Comparison of ENCODE assay signal across 13 cellular contexts in the genomic region with DNA sequence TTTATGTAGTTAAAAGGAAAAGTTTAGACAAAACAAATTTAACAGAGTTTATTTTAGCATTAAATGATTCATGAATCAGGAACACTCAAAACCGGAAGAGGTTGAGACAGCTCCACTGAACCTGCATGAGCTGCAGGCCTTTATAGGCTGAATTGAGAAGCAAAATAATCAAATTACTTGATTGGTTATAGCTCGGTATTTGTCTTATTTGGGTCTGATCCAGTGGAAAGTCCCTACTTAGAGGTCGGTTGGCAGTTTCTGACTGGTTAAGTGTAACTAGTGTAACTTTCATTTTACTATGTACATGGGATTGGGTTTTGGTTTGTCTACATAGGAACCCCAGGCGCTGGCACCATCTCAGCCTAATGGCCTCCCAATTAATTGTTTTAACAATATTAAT.
DNase-seq lines count a peak whose midpoint lies in the region; ATAC-seq, FAIRE-seq and TF ChIP-seq lines count a peak whose summit lies in the region.
"Had no signal": no experiment of that assay in that cellular context is flagged by ENCODE, and none has a peak within 500 bp of the region (broad histone marks: within the 10 kb centered on the region; RNA-seq: fewer than 3 reads in every experiment).

No MANE protein-coding gene starts in this region.

- no peaks in the 10 kb centered on the region for H3F3A ChIP-seq in PC-3 (ENCODE audit: low read length, unreplicated experiment)

- no peaks in the 10 kb centered on the region for H3K9me3 ChIP-seq in CD8-positive, alpha-beta memory T cell (ENCODE audit: low read length)
- H3K9me3 ChIP-seq in PC-3 (ENCODE audit: low read length): no peaks in the 10 kb centered on the region
- no peaks in the 10 kb centered on the region for H3K9me3 ChIP-seq in stomach
- H3K9me3 ChIP-seq: vagina had no signal

- H3K4me3 Mint-ChIP-seq in CD8-positive, alpha-beta memory T cell: peak overlapping the region in 5 of 7 donors; percentile 26 to 51 (median 43)

- 32 to 46% (median 37%) methylated on average over 4 of the region's 4 CpGs for WGBS in stomach, 5 donors

- peaks cover 0 to 17% (median 0%) of the 10 kb centered on the region in 3 donors for H3K36me3 Mint-ChIP-seq in CD8-positive, alpha-beta memory T cell

- TF ChIP-seq POLR2A in GM12891 (IDR thresholded peaks at IDR 0.05; ENCODE audit: low read depth, low read length) (no peak), stomach (IDR thresholded peaks at IDR 0.05) (no peak), erythroblast (IDR thresholded peaks at IDR 0.05; ENCODE audit: low read length) (no peak)

- no peak overlapping the region for H3K9ac ChIP-seq in PC-3 (ENCODE audit: low read length)

- ATAC-seq in GM19452 (IDR thresholded peaks at IDR 0.05; ENCODE audit: unreplicated experiment) (peak; percentile 54), HG03520 (IDR thresholded peaks at IDR 0.05; ENCODE audit: unreplicated experiment) (peak; percentile 41), PC-3 (no peak)

- DNase-seq in CD8-positive, alpha-beta memory T cell: peak in 2 of 5 donors; percentile 36 to 49
- DNase-seq in glomerular visceral epithelial cell (ENCODE audit: extremely low spot score) (peak; percentile 18), GM12891 (ENCODE audit: insufficient read length, low spot score) (no peak), PC-3 (no peak), stomach (no peak), erythroblast (lab: John Stamatoyannopoulos, UW) (no peak)
- DNase-seq: DND-41, retina had no signal

- no peaks in the 10 kb centered on the region for H3K27me3 ChIP-seq in CD8-positive, alpha-beta memory T cell (ENCODE audit: insufficient read depth, low read length, poor library complexity, severe bottlenecking)
- H3K27me3 ChIP-seq in PC-3 (ENCODE audit: low read length) (no peaks in the 10 kb centered on the region), stomach (no peaks in the 10 kb centered on the region)
- H3K27me3 ChIP-seq: vagina had no signal

- H3K27ac Mint-ChIP-seq in CD8-positive, alpha-beta memory T cell: peak overlapping the region in 2 of 8 donors; percentile 47 to 58

- no peak overlapping the region for H3K4me3 ChIP-seq in CD8-positive, alpha-beta memory T cell (ENCODE audit: low read length)
- no peak overlapping the region for H3K4me3 ChIP-seq in PC-3 (ENCODE audit: low read length)
- no peak overlapping the region for H3K4me3 ChIP-seq in stomach
- H3K4me3 ChIP-seq: vagina had no signal

- H3K27me3 Mint-ChIP-seq in CD8-positive, alpha-beta memory T cell: no peaks in the 10 kb centered on the region

- peaks cover 0 to 2% (median 0%) of the 10 kb centered on the region in 5 donors for H3K9me3 Mint-ChIP-seq in CD8-positive, alpha-beta memory T cell

- H3K79me2 ChIP-seq in PC-3 (ENCODE audit: low read length): no peaks in the 10 kb centered on the region

- no peak overlapping the region for H2AFZ ChIP-seq in PC-3 (ENCODE audit: low read length)

- no peak for TF ChIP-seq CTCF in PC-3 (conservative IDR thresholded peaks at IDR 0.05; ENCODE audit: low read depth, low read length)
- no peak for TF ChIP-seq CTCF in stomach (IDR thresholded peaks at IDR 0.05)

- intact Hi-C loops in PC-3 (cut with micrococcal nuclease) (no loop called here), stomach (cut with DNase I; ENCODE audit: low total_unique reads) (no loop called here)

- no peak overlapping the region for H3K4me2 ChIP-seq in PC-3 (ENCODE audit: low read length)

- H3K4me1 Mint-ChIP-seq in CD8-positive, alpha-beta memory T cell: peaks cover 10 to 15% (median 12%) of the 10 kb centered on the region in 3 donors

- TF ChIP-seq EP300 in stomach (IDR thresholded peaks at IDR 0.05): no peak

- CTCF ChIA-PET in CD8-positive, alpha-beta memory T cell (lab: Charles Lee): interaction anchor here (0.9 to 1.0 kb wide), 2 partner anchors 10 to 26 kb away, joined by 3 read pairs; no protein-coding TSS in a partner anchor
- CTCF ChIA-PET in PC-3 (lab: Charles Lee): no interaction called here

- POLR2A ChIA-PET in CD8-positive, alpha-beta memory T cell (lab: Charles Lee): no interaction called here
- POLR2A ChIA-PET in PC-3 (lab: Charles Lee; ENCODE audit: unreplicated experiment): no interaction called here

- no peak overlapping the region for H3K27ac ChIP-seq in CD8-positive, alpha-beta memory T cell (ENCODE audit: low read depth, low read length)
- no peak overlapping the region for H3K27ac ChIP-seq in PC-3 (ENCODE audit: low read length)
- no peak overlapping the region for H3K27ac ChIP-seq in stomach
- H3K27ac ChIP-seq: HL-60, vagina had no signal

- no peaks in the 10 kb centered on the region for H3K9me2 ChIP-seq in PC-3 (replicated peaks; ENCODE audit: low read length)

- BruUV-seq in PC-3 (replicated peaks; lab: Mats Ljungman, UMichigan): no TSS peak

- H3K4me1 ChIP-seq in CD8-positive, alpha-beta memory T cell (ENCODE audit: insufficient read depth, low read length): no peaks in the 10 kb centered on the region
- H3K4me1 ChIP-seq in PC-3 (ENCODE audit: insufficient read depth, low read length) (no peaks in the 10 kb centered on the region), stomach (peaks cover 0 to 11% (median 0%) of the 10 kb centered on the region in 4 donors)

- FAIRE-seq in GM12891 (lab: Jason Lieb, UNC): no peak
- FAIRE-seq: frontal cortex had no signal

- H3K36me3 ChIP-seq in CD8-positive, alpha-beta memory T cell (ENCODE audit: insufficient read depth, low read length): no peaks in the 10 kb centered on the region
- H3K36me3 ChIP-seq in PC-3 (ENCODE audit: low read depth, low read length) (no peaks in the 10 kb centered on the region), stomach (no peaks in the 10 kb centered on the region)
- H3K36me3 ChIP-seq: vagina had no signal

- no peaks in the 10 kb centered on the region for H4K20me1 ChIP-seq in PC-3 (ENCODE audit: low read length)

TF ChIP-seq in GM12891, 5 proteins besides CTCF, POLR2A, EP300 and RAD21:
- no peak for TF ChIP-seq POLR2AphosphoS5 (IDR thresholded peaks at IDR 0.05; ENCODE audit: low read depth, low read length)
- no peak for TF ChIP-seq PAX5 (IDR thresholded peaks at IDR 0.05; ENCODE audit: insufficient read depth, low read length, severe bottlenecking)
- no peak for TF ChIP-seq POU2F2 (IDR thresholded peaks at IDR 0.05; ENCODE audit: low read depth, low read length)
- no peak for TF ChIP-seq SPI1 (IDR thresholded peaks at IDR 0.05; ENCODE audit: low read depth, low read length)
- no peak for TF ChIP-seq TAF1 (IDR thresholded peaks at IDR 0.05; ENCODE audit: low read depth, low read length)
